In genomic region chr3:143971367-143972154, GRCh38 we compare ENCODE assay signal across 8 cellular contexts. TPM values are rescaled to one million over a fixed set of nuclear protein-coding genes. Genes with fewer than 3 reads are reported as not detected.
DNase-seq lines count a peak whose midpoint lies in the region; ATAC-seq and TF ChIP-seq lines count a peak whose summit lies in the region.

Gene DIPK2A, plus strand, starts transcription at chr3:143971823. Its CDS starts 510 bp downstream, at chr3:143972333.

- peak within 1 kb of the TSS; percentile 88 for H3K27ac ChIP-seq in KMS-11
- H3K27ac ChIP-seq in Panc1 (ENCODE audit: low read length) = peak within 1 kb of the TSS; percentile 93
- H3K27ac ChIP-seq in esophagus (ENCODE audit: low read depth in 2 of 2, low read length in 1 of 2) = peak within 1 kb of the TSS; percentile 99 to 100

- H4K20me1 ChIP-seq in KMS-11 (ENCODE audit: insufficient read depth) = peaks cover 1% of the 10 kb centered on the region; the same call in 1 of the 2 replicates

- in situ Hi-C loops in Panc1 (cut with HindIII; ENCODE audit: low pct_unique_long_range_greater_than_20kb, low sequenced_read_pairs) = no loop called here

- WGBS in esophagus, 2 donors = 0 to 1% methylated on average over 61 to 70 of the region's 70 CpGs

- H3K36me3 ChIP-seq in KMS-11 (ENCODE audit: insufficient read depth) (no peaks in the 10 kb centered on the region), Panc1 (ENCODE audit: control insufficient read depth, insufficient read depth, low read length) (no peaks in the 10 kb centered on the region; the same call in 1 of the 2 replicates), esophagus (ENCODE audit: control insufficient read depth in 2 of 2, insufficient read depth in 2 of 2, low read length in 1 of 2) (peaks cover 0 to 2% of the 10 kb centered on the region in 2 donors), mucosa of stomach (ENCODE audit: control insufficient read depth, insufficient read depth, low read length) (no peaks in the 10 kb centered on the region)

- H3K36me3 Mint-ChIP-seq in activated T-cell treated with anti-CD3 and anti-CD28 coated beads, Interleukin-2, amount 50 U/mL, for 4 hours (ENCODE audit: insufficient read depth) = no peaks in the 10 kb centered on the region

- peak within 1 kb of the TSS; percentile 86 for H2AFZ ChIP-seq in KMS-11 (ENCODE audit: low read depth)

- no peaks in the 10 kb centered on the region for H3K9me3 Mint-ChIP-seq in activated T-cell treated with anti-CD3 and anti-CD28 coated beads, Interleukin-2, amount 50 U/mL, for 4 hours

- no TSS peak for BruUV-seq in Panc1 (replicated peaks; lab: Mats Ljungman, UMichigan)

- intact Hi-C loops in Panc1 (cut with micrococcal nuclease; ENCODE audit: unreplicated experiment) = no loop called here

- H3K9ac ChIP-seq in KMS-11 (peak within 1 kb of the TSS; percentile 82), mucosa of stomach (ENCODE audit: low read length) (peak within 1 kb of the TSS; percentile 84)

- no peaks in the 10 kb centered on the region for H3K27me3 Mint-ChIP-seq in activated T-cell treated with anti-CD3 and anti-CD28 coated beads, Interleukin-2, amount 50 U/mL, for 4 hours (ENCODE audit: low read depth)

- peak; percentile 89 for DNase-seq in DMS79 (lab: John Stamatoyannopoulos, UW)
- peak; percentile 88 for DNase-seq in Panc1 (ENCODE audit: low read depth, low spot score)
- DNase-seq in activated T-cell treated with anti-CD3 and anti-CD28 coated beads, Interleukin-2, amount 50 U/mL, for 4 hours = peak; percentile 95
- DNase-seq in stimulated activated CD8-positive, alpha-beta memory T cell treated with anti-CD3 and anti-CD28 coated beads, Interleukin-4, amount 100 ng/mL, for 48 hours = peak; percentile 97

- H3K79me2 ChIP-seq in KMS-11 (ENCODE audit: insufficient read depth, low read depth) = peaks cover 46% of the 10 kb centered on the region

- POLR2A ChIA-PET in Panc1 (lab: Charles Lee) = interaction anchor here (0.6 kb wide), 1 partner anchor 76 kb away, joined by 6 read pairs; no protein-coding TSS in a partner anchor

- H3K4me1 Mint-ChIP-seq in activated T-cell treated with anti-CD3 and anti-CD28 coated beads, Interleukin-2, amount 50 U/mL, for 4 hours (ENCODE audit: low read depth) = peaks cover 27% of the 10 kb centered on the region

- peak within 1 kb of the TSS; percentile 92 for H3K4me3 Mint-ChIP-seq in activated T-cell treated with anti-CD3 and anti-CD28 coated beads, Interleukin-2, amount 50 U/mL, for 4 hours

- peak within 1 kb of the TSS; percentile 95 for H3K4me2 ChIP-seq in KMS-11

- H3K27me3 ChIP-seq in KMS-11 (ENCODE audit: insufficient read depth, low read depth) (no peaks in the 10 kb centered on the region), Panc1 (ENCODE audit: control insufficient read depth, insufficient read depth, low read length) (no peaks in the 10 kb centered on the region), esophagus (ENCODE audit: control insufficient read depth in 1 of 2, insufficient read depth in 2 of 2, low read length in 2 of 2) (no peaks in the 10 kb centered on the region), mucosa of stomach (ENCODE audit: control insufficient read depth, insufficient read depth, low read length) (no peaks in the 10 kb centered on the region)

- no peaks in the 10 kb centered on the region for H3K9me3 ChIP-seq in Panc1 (ENCODE audit: control insufficient read depth, insufficient read depth, low read depth, low read length)
- H3K9me3 ChIP-seq in esophagus (ENCODE audit: control insufficient read depth in 2 of 2, insufficient read depth in 1 of 2, low read depth in 1 of 2, low read length in 1 of 2) = no peaks in the 10 kb centered on the region
- no peaks in the 10 kb centered on the region for H3K9me3 ChIP-seq in mucosa of stomach (ENCODE audit: control insufficient read depth, low read length)

- CTCF ChIA-PET in Panc1 (lab: Charles Lee) = interaction anchor here (0.5 to 0.7 kb wide), 5 partner anchors 22 to 1023 kb away, joined by 3 to 10 read pairs (median 3); no protein-coding TSS in a partner anchor

- H3K4me1 ChIP-seq in KMS-11 (ENCODE audit: low read depth, poor library complexity, severe bottlenecking) (peaks cover 16% of the 10 kb centered on the region), Panc1 (ENCODE audit: control insufficient read depth, insufficient read depth, low read length) (peaks cover 21% of the 10 kb centered on the region), esophagus (ENCODE audit: control insufficient read depth in 2 of 2, insufficient read depth in 2 of 2, low read length in 1 of 2) (no peaks in the 10 kb centered on the region), mucosa of stomach (ENCODE audit: control insufficient read depth, insufficient read depth, low read length) (peaks cover 5% of the 10 kb centered on the region)

- ATAC-seq in GM21786 (IDR thresholded peaks at IDR 0.05; ENCODE audit: unreplicated experiment) (peak; percentile 50), Panc1 (peak; percentile 88)
- peak; percentile 67 to 73 for ATAC-seq in activated T-cell treated with anti-CD3 and anti-CD28 coated beads, Interleukin-2, amount 50 U/mL, for 4 hours

- no peak for TF ChIP-seq CTCF in KMS-11 (conservative IDR thresholded peaks at IDR 0.05; ENCODE audit: low read depth, low read length)
- no peak for TF ChIP-seq CTCF in Panc1 (IDR thresholded peaks at IDR 0.05)

- H3K4me3 ChIP-seq in KMS-11 (IDR thresholded peaks at IDR 0.05; ENCODE audit: insufficient read depth, low read depth, low read length) (peak within 1 kb of the TSS; percentile 87), Panc1 (ENCODE audit: low read depth in 2 of 2, low read length in 2 of 2) (peak within 1 kb of the TSS; percentile 73 to 93), esophagus (ENCODE audit: low read depth in 1 of 2, low read length in 2 of 2) (peak within 1 kb of the TSS; percentile 93 to 99), mucosa of stomach (ENCODE audit: low read length) (peak within 1 kb of the TSS; percentile 76)

RNA-seq across cellular contexts. Expression of gene DIPK2A, which starts in this region (rescaled TPM):
- total RNA-seq in Panc1 (2021; ENCODE audit: unreplicated experiment) = 14.3 TPM
- 12.5 TPM for polyA plus RNA-seq in Panc1 (2012; ENCODE audit: insufficient read length)
- total RNA-seq in activated T-cell treated with anti-CD3 and anti-CD28 coated beads, Interleukin-2, amount 50 U/mL, for 4 hours = 1 to 10 TPM; 7.3 to 8.5 (median 8.0) TPM
- polyA plus RNA-seq in esophagus = 1 to 10 TPM; 8.5 to 8.7 TPM

Comparison
In these comparisons a context has a peak if more than half of its experiments do, and no peak if none do; other contexts are left out.
1. Peak in every context shown above with its lines: DNase-seq, ATAC-seq, H3K4me3 ChIP-seq and H3K27ac ChIP-seq.